In genomic region chr14:22819191-22819988, GRCh38 we compare ENCODE assay signal across 7 cellular contexts. TPM values are rescaled to one million over a fixed set of nuclear protein-coding genes. Genes with fewer than 3 reads are reported as not detected.
A peak's percentile ranks its signal among the peaks of the same experiment; 100 is the strongest.
DNase-seq lines count a peak whose midpoint lies in the region; ATAC-seq, FAIRE-seq and TF ChIP-seq lines count a peak whose summit lies in the region.
"Had no signal": no experiment of that assay in that cellular context is flagged by ENCODE, and none has a peak within 500 bp of the region (broad histone marks: within the 10 kb centered on the region; RNA-seq: fewer than 3 reads in every experiment).

No MANE protein-coding gene starts in this region.

- ATAC-seq in HG03432 (IDR thresholded peaks at IDR 0.05; ENCODE audit: unreplicated experiment): peak; percentile 40
- no peak for ATAC-seq in naive thymus-derived CD8-positive, alpha-beta T cell

- H3K9me3 ChIP-seq in esophagus squamous epithelium: no peaks in the 10 kb centered on the region
- no peaks in the 10 kb centered on the region for H3K9me3 ChIP-seq in small intestine (ENCODE audit: control insufficient read depth, low read depth)

- 30 to 37% methylated on average over 8 of the region's 9 CpGs for WGBS in esophagus squamous epithelium, 2 donors
- WGBS in small intestine, 3 donors: 5 to 14% (median 9%) methylated on average over 9 of the region's 9 CpGs

- peak overlapping the region in 3 of 10 donors; percentile 11 to 24 (median 12) for H3K27ac Mint-ChIP-seq in naive thymus-derived CD8-positive, alpha-beta T cell

- intact Hi-C loops in esophagus squamous epithelium (cut with DNase I): no loop called here

- H3K4me3 ChIP-seq in esophagus squamous epithelium (peak overlapping the region in 3 of 4 donors; percentile 18 to 62 (median 36)), small intestine (ENCODE audit: low read depth in 1 of 2, low read length in 2 of 2) (peak overlapping the region in 1 of 2 donors; percentile 4)

- FAIRE-seq in small intestine (lab: Jason Lieb, UNC): no peak
- FAIRE-seq: keratinocyte had no signal

- H3K36me3 ChIP-seq in esophagus squamous epithelium: no peaks in the 10 kb centered on the region
- H3K36me3 ChIP-seq in small intestine (ENCODE audit: control insufficient read depth in 2 of 2, insufficient read depth in 2 of 2, low read length in 2 of 2): no peaks in the 10 kb centered on the region

- H3K27ac ChIP-seq in esophagus squamous epithelium (peak overlapping the region; percentile 62 to 89 (median 74)), small intestine (ENCODE audit: low read depth in 1 of 2, low read length in 1 of 2) (peak overlapping the region; percentile 65 to 91)

- peak; percentile 77 for DNase-seq in AG08396 (ENCODE audit: low spot score)
- DNase-seq in esophagus squamous epithelium (lab: John Stamatoyannopoulos, UW): no peak
- peak; percentile 66 for DNase-seq in small intestine
- no peak for DNase-seq in activated effector memory CD4-positive, alpha-beta T cell treated with Interleukin-2 at 50 U/mL for 16 hours
- DNase-seq in naive thymus-derived CD8-positive, alpha-beta T cell: no peak

- POLR2A ChIA-PET in naive thymus-derived CD8-positive, alpha-beta T cell (lab: Charles Lee): interaction anchor here (0.8 kb wide), 1 partner anchor 99 kb away, joined by 3 read pairs; no protein-coding TSS in a partner anchor

- no peaks in the 10 kb centered on the region for H3K36me3 Mint-ChIP-seq in naive thymus-derived CD8-positive, alpha-beta T cell

- H3K27me3 ChIP-seq in esophagus squamous epithelium (peaks cover 0 to 6% (median 0%) of the 10 kb centered on the region in 4 donors), small intestine (ENCODE audit: control insufficient read depth in 2 of 2, insufficient read depth in 2 of 2, low read length in 2 of 2) (no peaks in the 10 kb centered on the region)

- peaks cover 6 to 13% (median 10%) of the 10 kb centered on the region in 5 donors for H3K27me3 Mint-ChIP-seq in naive thymus-derived CD8-positive, alpha-beta T cell

- no peaks in the 10 kb centered on the region for H3K9me3 Mint-ChIP-seq in naive thymus-derived CD8-positive, alpha-beta T cell

- TF ChIP-seq POLR2A in esophagus squamous epithelium (IDR thresholded peaks at IDR 0.05): peak in 1 of 4 donors; percentile 40

- no peak for TF ChIP-seq CTCF in esophagus squamous epithelium (IDR thresholded peaks at IDR 0.05)

- H3K4me1 Mint-ChIP-seq in naive thymus-derived CD8-positive, alpha-beta T cell: peaks cover 14 to 58% (median 23%) of the 10 kb centered on the region in 4 donors

- H3K4me3 Mint-ChIP-seq in naive thymus-derived CD8-positive, alpha-beta T cell: peak overlapping the region in 1 of 10 donors; percentile 48

- H3K4me1 ChIP-seq in esophagus squamous epithelium (peaks cover 6 to 62% (median 21%) of the 10 kb centered on the region in 3 donors), small intestine (ENCODE audit: control insufficient read depth in 2 of 2, insufficient read depth in 1 of 2, low read depth in 1 of 2, low read length in 1 of 2) (peaks cover 3% of the 10 kb centered on the region in 2 donors)

RNA-seq across cellular contexts. Expression of gene SLC7A7, which starts 4.2 kb away (rescaled TPM):
- 10 to 100 TPM in 1 of 4 donors, 1 to 10 TPM in 2, not detected in 1; 2.5 to 12.6 (median 7.8) TPM for total RNA-seq in esophagus squamous epithelium
- polyA plus RNA-seq in small intestine: 100 to 1,000 TPM in 2 of 3 donors, 10 to 100 TPM in 1; 52.9 to 355 (median 218) TPM
- 1 to 10 TPM; 2.6 to 3.5 TPM for total RNA-seq in naive thymus-derived CD8-positive, alpha-beta T cell
- under 1 TPM; 0.13 to 0.46 (median 0.26) TPM for polyA plus RNA-seq in naive thymus-derived CD8-positive, alpha-beta T cell

RNA-seq across cellular contexts. Expression of gene MRPL52, which starts 10.3 kb away (rescaled TPM):
- total RNA-seq in esophagus squamous epithelium: 100 to 1,000 TPM in 1 of 4 donors, 10 to 100 TPM in 3; 32.8 to 142 (median 82.1) TPM
- 100 to 1,000 TPM; 117 to 164 (median 147) TPM for polyA plus RNA-seq in small intestine
- total RNA-seq in naive thymus-derived CD8-positive, alpha-beta T cell: 10 to 100 TPM; 69.9 to 75.3 TPM
- 100 to 1,000 TPM; 120 to 155 (median 148) TPM for polyA plus RNA-seq in naive thymus-derived CD8-positive, alpha-beta T cell

RNA-seq across cellular contexts. Expression of gene MMP14, which starts 17.0 kb away (rescaled TPM):
- total RNA-seq in esophagus squamous epithelium: 100 to 1,000 TPM in 3 of 4 donors, 10 to 100 TPM in 1; 67.9 to 127 (median 102) TPM
- 100 to 1,000 TPM in 1 of 3 donors, 10 to 100 TPM in 1, 1 to 10 TPM in 1; 6.9 to 105 (median 16.8) TPM for polyA plus RNA-seq in small intestine
- 1 to 10 TPM; 2.5 to 3.3 TPM for total RNA-seq in naive thymus-derived CD8-positive, alpha-beta T cell
- not detected for polyA plus RNA-seq in naive thymus-derived CD8-positive, alpha-beta T cell

RNA-seq across cellular contexts. Expression of gene LRP10, which starts 52.1 kb away (rescaled TPM):
- total RNA-seq in esophagus squamous epithelium: 100 to 1,000 TPM; 111 to 314 (median 128) TPM
- 10 to 100 TPM; 19.7 to 87.3 (median 28.4) TPM for polyA plus RNA-seq in small intestine
- 10 to 100 TPM; 70.5 to 72.6 TPM for total RNA-seq in naive thymus-derived CD8-positive, alpha-beta T cell
- polyA plus RNA-seq in naive thymus-derived CD8-positive, alpha-beta T cell: 10 to 100 TPM; 49.4 to 67.5 (median 52.2) TPM

RNA-seq across cellular contexts. Expression of gene OXA1L, which starts 52.9 kb away (rescaled TPM):
- total RNA-seq in esophagus squamous epithelium: 10 to 100 TPM; 52.1 to 85.8 (median 73.4) TPM
- 100 to 1,000 TPM; 101 to 120 (median 115) TPM for polyA plus RNA-seq in small intestine
- total RNA-seq in naive thymus-derived CD8-positive, alpha-beta T cell: 100 to 1,000 TPM; 159 to 166 TPM
- 10 to 100 TPM; 56.3 to 67.4 (median 57.1) TPM for polyA plus RNA-seq in naive thymus-derived CD8-positive, alpha-beta T cell

Comparison
In these comparisons a context has a peak if more than half of its experiments do, and no peak if none do; other contexts are left out.
1. DNase-seq: peak in AG08396 (single experiment) and small intestine (single experiment); none in esophagus squamous epithelium (single experiment), activated effector memory CD4-positive, alpha-beta T cell treated with Interleukin-2 at 50 U/mL for 16 hours (single experiment) and naive thymus-derived CD8-positive, alpha-beta T cell (0 of 10).
2. RNA of gene MMP14, which starts 17.0 kb away (total RNA-seq): 67.9 to 127 TPM in esophagus squamous epithelium; 2.5 to 3.3 TPM in naive thymus-derived CD8-positive, alpha-beta T cell; every median in the first group is over 10 times any median in the second.